Comparison of ENCODE assay signal across 8 cellular contexts in the genomic region with DNA sequence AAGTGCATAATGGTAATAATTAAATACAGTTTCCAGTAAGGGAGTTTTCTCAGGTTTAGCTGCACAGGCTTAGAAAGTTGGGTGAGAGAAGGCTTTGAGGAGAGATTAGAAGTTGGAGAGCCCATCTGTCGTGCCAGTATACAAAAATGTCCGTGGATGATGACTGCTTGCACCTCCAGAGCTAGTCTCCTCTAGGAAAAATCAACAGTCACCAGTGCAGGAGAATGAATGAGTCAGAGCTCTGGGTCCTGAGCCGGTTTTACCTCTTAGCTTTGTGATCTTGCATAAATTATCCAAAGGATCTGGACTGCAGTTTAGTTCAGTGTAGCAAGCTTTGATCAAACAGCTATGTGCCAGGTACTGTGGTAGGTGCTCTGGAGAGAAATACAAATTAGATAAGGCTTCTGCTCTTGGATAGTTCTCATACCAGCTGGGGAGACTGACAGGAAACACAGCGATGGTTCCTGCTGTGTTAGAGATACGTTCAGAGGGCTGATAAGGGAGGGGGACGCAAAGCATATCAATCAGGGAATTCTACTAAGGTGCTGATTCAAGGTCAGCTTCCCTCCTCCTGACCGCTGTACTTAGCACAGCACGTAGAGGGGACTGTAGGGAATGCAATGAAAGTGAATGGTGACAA.
DNase-seq lines count a peak whose midpoint lies in the region; ATAC-seq and TF ChIP-seq lines count a peak whose summit lies in the region.

No MANE protein-coding gene starts in this region.

- H3F3A ChIP-seq in smooth muscle cell (ENCODE audit: low read depth) = peaks cover 36% of the 10 kb centered on the region

- H3K36me3 Mint-ChIP-seq in natural killer cell treated with Interleukin-12 subunit alpha and Interleukin-12 subunit beta and Interleukin-15 and Interleukin-18, amount 100 ng/mL, for 72 hours = no peaks in the 10 kb centered on the region

- no peak overlapping the region for H3K4me3 Mint-ChIP-seq in natural killer cell treated with Interleukin-12 subunit alpha and Interleukin-12 subunit beta and Interleukin-15 and Interleukin-18, amount 100 ng/mL, for 72 hours

- H3K36me3 ChIP-seq in HUES48 (ENCODE audit: control insufficient read depth, insufficient read depth, low read length) (peaks cover 6% of the 10 kb centered on the region; the same call in 1 of the 2 replicates), smooth muscle cell (ENCODE audit: low read depth) (no peaks in the 10 kb centered on the region)

- peak overlapping the region; percentile 67 for H3K4me2 ChIP-seq in smooth muscle cell

- H3K27ac Mint-ChIP-seq in natural killer cell treated with Interleukin-12 subunit alpha and Interleukin-12 subunit beta and Interleukin-15 and Interleukin-18, amount 100 ng/mL, for 72 hours = no peak overlapping the region

- H3K4me1 ChIP-seq in HUES48 (ENCODE audit: control insufficient read depth, insufficient read depth, low read length) = peaks cover 64% of the 10 kb centered on the region
- peaks cover 15% of the 10 kb centered on the region for H3K4me1 ChIP-seq in right cardiac atrium (ENCODE audit: control insufficient read depth, insufficient read depth, low read length)
- peaks cover 67% of the 10 kb centered on the region for H3K4me1 ChIP-seq in smooth muscle cell (ENCODE audit: low read depth)

- no peaks in the 10 kb centered on the region for H3K4me1 Mint-ChIP-seq in natural killer cell treated with Interleukin-12 subunit alpha and Interleukin-12 subunit beta and Interleukin-15 and Interleukin-18, amount 100 ng/mL, for 72 hours (ENCODE audit: low read depth in 2 of 2)

- WGBS in right cardiac atrium = 31% methylated on average over 8 of the region's 8 CpGs
- 8% methylated on average over 8 of the region's 8 CpGs for WGBS in smooth muscle cell (ENCODE audit: low lambda C conversion rate)

- H3K4me3 ChIP-seq in HUES48 (ENCODE audit: low read depth, low read length) (no peak overlapping the region), right cardiac atrium (ENCODE audit: low read length) (no peak overlapping the region), smooth muscle cell (peak overlapping the region; percentile 11)

- H3K27ac ChIP-seq in HUES48 (ENCODE audit: low read depth, low read length) (peak overlapping the region; percentile 66), right cardiac atrium (ENCODE audit: low read length) (peak overlapping the region; percentile 48), smooth muscle cell (ENCODE audit: low read depth) (peak overlapping the region; percentile 99)

- peaks cover 84% of the 10 kb centered on the region for H3K79me2 ChIP-seq in smooth muscle cell (ENCODE audit: low read depth)

- no peak for TF ChIP-seq CTCF in smooth muscle cell (IDR thresholded peaks at IDR 0.05; ENCODE audit: borderline replicate concordance, insufficient read depth, poor library complexity, severe bottlenecking)

- no peaks in the 10 kb centered on the region for H3K9me3 Mint-ChIP-seq in natural killer cell treated with Interleukin-12 subunit alpha and Interleukin-12 subunit beta and Interleukin-15 and Interleukin-18, amount 100 ng/mL, for 72 hours

- H3K27me3 ChIP-seq in HUES48 (ENCODE audit: control insufficient read depth, insufficient read depth, low read length) (no peaks in the 10 kb centered on the region), right cardiac atrium (ENCODE audit: control insufficient read depth, insufficient read depth) (no peaks in the 10 kb centered on the region), smooth muscle cell (ENCODE audit: low read depth) (no peaks in the 10 kb centered on the region)

- intact Hi-C loops in right cardiac atrium (cut with DNase I) = no loop called here

- peaks cover 47 to 56% of the 10 kb centered on the region in 2 donors for H3K27me3 Mint-ChIP-seq in natural killer cell treated with Interleukin-12 subunit alpha and Interleukin-12 subunit beta and Interleukin-15 and Interleukin-18, amount 100 ng/mL, for 72 hours

- peak; percentile 42 to 71 for ATAC-seq in right cardiac atrium
- ATAC-seq in natural killer cell treated with Interleukin-12 subunit alpha and Interleukin-12 subunit beta and Interleukin-15 and Interleukin-18, amount 100 ng/mL, for 72 hours = no peak

- in situ Hi-C loops in G401 (cut with HindIII; ENCODE audit: low sequenced_read_pairs) = no loop called here

- H3K9ac ChIP-seq in HUES48 (ENCODE audit: low read depth, low read length) = no peak overlapping the region
- peak overlapping the region; percentile 81 for H3K9ac ChIP-seq in smooth muscle cell (ENCODE audit: low read depth)

- no peak overlapping the region for H2AFZ ChIP-seq in smooth muscle cell (ENCODE audit: low read depth)

- H3K9me3 ChIP-seq in HUES48 (ENCODE audit: control insufficient read depth, insufficient read depth, low read length) (no peaks in the 10 kb centered on the region), right cardiac atrium (ENCODE audit: control insufficient read depth, low read length) (no peaks in the 10 kb centered on the region), smooth muscle cell (replicated peaks; ENCODE audit: low read depth) (no peaks in the 10 kb centered on the region)

- H4K20me1 ChIP-seq in smooth muscle cell (ENCODE audit: low read depth) = peaks cover 71% of the 10 kb centered on the region

- peak; percentile 58 for DNase-seq in SK-N-DZ (ENCODE audit: low spot score)
- no peak for DNase-seq in right cardiac atrium
- DNase-seq in smooth muscle cell (lab: John Stamatoyannopoulos, UW; ENCODE audit: unreplicated experiment) = no peak
- no peak for DNase-seq in activated effector memory CD4-positive, alpha-beta T cell treated with Interleukin-2 at 50 U/mL for 16 hours
- DNase-seq in natural killer cell treated with Interleukin-12 subunit alpha and Interleukin-12 subunit beta and Interleukin-15 and Interleukin-18, amount 100 ng/mL, for 72 hours (ENCODE audit: low spot score) = no peak
- DNase-seq in G401 (ENCODE audit: low spot score) = no peak
- no peak for DNase-seq in activated CD4-positive, CD25-positive, alpha-beta regulatory T cell (lab: John Stamatoyannopoulos, UW)

Comparison
In these comparisons a context has a peak if more than half of its experiments do, and no peak if none do; other contexts are left out.
1. H3K27ac ChIP-seq: peak in every context shown above with its lines; median percentile 99 in smooth muscle cell; 66 in HUES48; 48 in right cardiac atrium.
2. ATAC-seq: peak in right cardiac atrium (2 of 2); none in natural killer cell treated with Interleukin-12 subunit alpha and Interleukin-12 subunit beta and Interleukin-15 and Interleukin-18, amount 100 ng/mL, for 72 hours (0 of 2).